ENCODE assay signal across 1 cellular context in the genomic region with DNA sequence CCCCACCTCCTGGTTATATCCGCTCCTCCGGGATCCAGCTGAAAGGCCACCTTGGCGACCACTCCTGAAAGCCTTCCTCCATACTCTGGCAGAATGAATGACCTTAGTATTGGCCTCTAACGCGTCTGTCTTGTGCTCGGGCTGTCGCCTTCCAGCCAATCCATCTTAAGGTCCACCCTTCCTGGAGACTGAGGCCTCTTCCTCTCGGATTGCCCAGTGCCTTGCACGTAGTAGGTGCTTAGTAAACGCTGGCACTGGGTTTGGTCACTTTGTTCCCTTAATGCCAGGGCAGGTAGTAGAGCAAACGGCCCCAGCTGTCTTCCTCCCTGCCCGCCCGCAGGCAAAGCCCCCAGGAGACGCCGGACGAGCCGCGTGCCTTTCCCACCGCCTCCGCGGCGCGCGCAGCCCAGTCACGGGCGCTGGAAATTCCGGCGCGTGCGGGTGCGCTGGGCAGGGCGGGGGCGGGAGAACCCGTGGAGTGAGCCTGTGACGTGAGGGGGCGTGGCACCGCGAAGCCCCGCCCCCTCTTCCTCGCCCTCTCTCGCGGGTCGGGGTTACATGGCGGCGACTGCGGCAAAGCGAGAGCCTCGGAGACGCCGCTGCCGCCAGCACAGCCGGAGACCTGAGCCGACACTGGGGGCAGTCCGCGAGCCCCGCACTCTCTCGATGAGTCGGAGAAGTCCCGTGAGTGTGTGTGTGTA.
TF ChIP-seq lines count a peak whose summit lies in the region.

Gene MAPK6, plus strand, starts transcription at position 527 of the 701 bp plus-strand sequence. CDS start 27,242 bp downstream, outside the sequence.

TF ChIP-seq in HepG2, 621 proteins besides CTCF, POLR2A, EP300 and RAD21 (continued from another document and continues in another):
- TF ChIP-seq ZNF543 (CRISPR knock-in tag; IDR thresholded peaks at IDR 0.05) = peak; percentile 29; the same call in 1 of the 2 replicates
- no peak for TF ChIP-seq TRIM22 (IDR thresholded peaks at IDR 0.05)
- peak; percentile 99 for TF ChIP-seq NRL (CRISPR knock-in tag; IDR thresholded peaks at IDR 0.05; ENCODE audit: borderline replicate concordance)
- TF ChIP-seq HES4 (CRISPR knock-in tag; IDR thresholded peaks at IDR 0.05; ENCODE audit: borderline replicate concordance) = peak; percentile 73
- TF ChIP-seq TBX3 (IDR thresholded peaks at IDR 0.05; ENCODE audit: borderline replicate concordance) = peak; percentile 63; the same call in 1 of the 2 replicates
- TF ChIP-seq KLF9 (CRISPR knock-in tag; IDR thresholded peaks at IDR 0.05; ENCODE audit: low read depth) = no peak
- TF ChIP-seq TARDBP (CRISPR knock-in tag; IDR thresholded peaks at IDR 0.05) = peak; percentile 85; the same call in 1 of the 2 replicates
- TF ChIP-seq ZNF83 (CRISPR knock-in tag; IDR thresholded peaks at IDR 0.05; ENCODE audit: borderline replicate concordance) = peak; percentile 70
- TF ChIP-seq, protein P1, sequence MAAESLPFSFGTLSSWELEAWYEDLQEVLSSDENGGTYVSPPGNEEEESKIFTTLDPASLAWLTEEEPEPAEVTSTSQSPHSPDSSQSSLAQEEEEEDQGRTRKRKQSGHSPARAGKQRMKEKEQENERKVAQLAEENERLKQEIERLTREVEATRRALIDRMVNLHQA (CRISPR knock-in tag; IDR thresholded peaks at IDR 0.05) = no peak
- no peak; the same call in 1 of the 2 replicates for TF ChIP-seq ZBTB20 (CRISPR knock-in tag; IDR thresholded peaks at IDR 0.05; ENCODE audit: borderline replicate concordance, low read depth)
- 0 out of 2 replicates have a peak, but pooled peaks have one; percentile 35 for TF ChIP-seq FIP1L1 (IDR thresholded peaks at IDR 0.05; ENCODE audit: borderline replicate concordance, insufficient read depth, low read depth, low read length)
- peak; percentile 98 for TF ChIP-seq ZNF605 (CRISPR knock-in tag; IDR thresholded peaks at IDR 0.05)
- TF ChIP-seq, protein P2, sequence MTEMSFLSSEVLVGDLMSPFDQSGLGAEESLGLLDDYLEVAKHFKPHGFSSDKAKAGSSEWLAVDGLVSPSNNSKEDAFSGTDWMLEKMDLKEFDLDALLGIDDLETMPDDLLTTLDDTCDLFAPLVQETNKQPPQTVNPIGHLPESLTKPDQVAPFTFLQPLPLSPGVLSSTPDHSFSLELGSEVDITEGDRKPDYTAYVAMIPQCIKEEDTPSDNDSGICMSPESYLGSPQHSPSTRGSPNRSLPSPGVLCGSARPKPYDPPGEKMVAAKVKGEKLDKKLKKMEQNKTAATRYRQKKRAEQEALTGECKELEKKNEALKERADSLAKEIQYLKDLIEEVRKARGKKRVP (CRISPR knock-in tag; IDR thresholded peaks at IDR 0.05) = peak in 1 of 2 experiments; percentile 78; a peak in 2 of 4 replicates
- TF ChIP-seq, protein P3, sequence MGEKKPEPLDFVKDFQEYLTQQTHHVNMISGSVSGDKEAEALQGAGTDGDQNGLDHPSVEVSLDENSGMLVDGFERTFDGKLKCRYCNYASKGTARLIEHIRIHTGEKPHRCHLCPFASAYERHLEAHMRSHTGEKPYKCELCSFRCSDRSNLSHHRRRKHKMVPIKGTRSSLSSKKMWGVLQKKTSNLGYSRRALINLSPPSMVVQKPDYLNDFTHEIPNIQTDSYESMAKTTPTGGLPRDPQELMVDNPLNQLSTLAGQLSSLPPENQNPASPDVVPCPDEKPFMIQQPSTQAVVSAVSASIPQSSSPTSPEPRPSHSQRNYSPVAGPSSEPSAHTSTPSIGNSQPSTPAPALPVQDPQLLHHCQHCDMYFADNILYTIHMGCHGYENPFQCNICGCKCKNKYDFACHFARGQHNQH (CRISPR knock-in tag; IDR thresholded peaks at IDR 0.05) = peak; percentile 78
- 0 out of 2 replicates have a peak, but pooled peaks have one; percentile 56 for TF ChIP-seq ZNF20 (CRISPR knock-in tag; IDR thresholded peaks at IDR 0.05)
- peak; percentile 74; the same call in 1 of the 2 replicates for TF ChIP-seq ZNF446 (CRISPR knock-in tag; IDR thresholded peaks at IDR 0.05)
- TF ChIP-seq DR1 (CRISPR knock-in tag; IDR thresholded peaks at IDR 0.05) = peak; percentile 91; the same call in 1 of the 2 replicates
- TF ChIP-seq FOXA3 (CRISPR knock-in tag; IDR thresholded peaks at IDR 0.05) = peak; percentile 62
- TF ChIP-seq HMGA1 (CRISPR knock-in tag; conservative IDR thresholded peaks at IDR 0.05) = no peak
- 0 out of 2 replicates have a peak, but pooled peaks have one; percentile 78 for TF ChIP-seq ZNF879 (CRISPR knock-in tag; IDR thresholded peaks at IDR 0.05)
- no peak for TF ChIP-seq NFE2 (CRISPR knock-in tag; IDR thresholded peaks at IDR 0.05)
- TF ChIP-seq GMEB1 (CRISPR knock-in tag; IDR thresholded peaks at IDR 0.05; ENCODE audit: borderline replicate concordance) = peak; percentile 64
- no peak for TF ChIP-seq SIX1 (CRISPR knock-in tag; IDR thresholded peaks at IDR 0.05; ENCODE audit: borderline replicate concordance)
- peak; percentile 58; the same call in 1 of the 2 replicates for TF ChIP-seq ZNF841 (CRISPR knock-in tag; IDR thresholded peaks at IDR 0.05; ENCODE audit: borderline replicate concordance)
- TF ChIP-seq CCDC6 (CRISPR knock-in tag; IDR thresholded peaks at IDR 0.05) = no peak; the same call in 1 of the 2 replicates
- TF ChIP-seq BHLHE40 (IDR thresholded peaks at IDR 0.05; ENCODE audit: low read length) = peak; percentile 99
- TF ChIP-seq, protein P4, sequence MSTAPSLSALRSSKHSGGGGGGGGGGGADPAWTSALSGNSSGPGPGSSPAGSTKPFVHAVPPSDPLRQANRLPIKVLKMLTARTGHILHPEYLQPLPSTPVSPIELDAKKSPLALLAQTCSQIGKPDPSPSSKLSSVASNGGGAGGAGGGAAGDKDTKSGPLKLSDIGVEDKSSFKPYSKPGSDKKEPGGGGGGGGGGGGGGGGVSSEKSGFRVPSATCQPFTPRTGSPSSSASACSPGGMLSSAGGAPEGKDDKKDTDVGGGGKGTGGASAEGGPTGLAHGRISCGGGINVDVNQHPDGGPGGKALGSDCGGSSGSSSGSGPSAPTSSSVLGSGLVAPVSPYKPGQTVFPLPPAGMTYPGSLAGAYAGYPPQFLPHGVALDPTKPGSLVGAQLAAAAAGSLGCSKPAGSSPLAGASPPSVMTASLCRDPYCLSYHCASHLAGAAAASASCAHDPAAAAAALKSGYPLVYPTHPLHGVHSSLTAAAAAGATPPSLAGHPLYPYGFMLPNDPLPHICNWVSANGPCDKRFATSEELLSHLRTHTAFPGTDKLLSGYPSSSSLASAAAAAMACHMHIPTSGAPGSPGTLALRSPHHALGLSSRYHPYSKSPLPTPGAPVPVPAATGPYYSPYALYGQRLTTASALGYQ (CRISPR knock-in tag; IDR thresholded peaks at IDR 0.05) = 0 out of 2 replicates have a peak, but pooled peaks have one; percentile 44
- TF ChIP-seq MNT (IDR thresholded peaks at IDR 0.05) = peak; percentile 74
- peak; percentile 95 for TF ChIP-seq ZMYM2 (CRISPR knock-in tag; IDR thresholded peaks at IDR 0.05)
- peak; percentile 85; the same call in 1 of the 2 replicates for TF ChIP-seq ZC3H4 (CRISPR knock-in tag; IDR thresholded peaks at IDR 0.05; ENCODE audit: borderline replicate concordance)
- TF ChIP-seq FOXP4 (CRISPR knock-in tag; IDR thresholded peaks at IDR 0.05) = peak; percentile 67; the same call in 1 of the 2 replicates
- TF ChIP-seq BRCA1 (CRISPR knock-in tag; IDR thresholded peaks at IDR 0.05) = no peak
- peak; percentile 92; the same call in 1 of the 2 replicates for TF ChIP-seq ZNF598 (CRISPR knock-in tag; IDR thresholded peaks at IDR 0.05; ENCODE audit: borderline replicate concordance)
- peak; percentile 70; the same call in 1 of the 2 replicates for TF ChIP-seq KMT2A (CRISPR knock-in tag; IDR thresholded peaks at IDR 0.05)
- TF ChIP-seq KIAA2018 (CRISPR knock-in tag; IDR thresholded peaks at IDR 0.05; ENCODE audit: borderline replicate concordance) = peak; percentile 76; the same call in 1 of the 2 replicates
- TF ChIP-seq SIX4 (CRISPR knock-in tag; IDR thresholded peaks at IDR 0.05) = no peak
